28 cellular contexts compared by ENCODE assay signal in the genomic region with DNA sequence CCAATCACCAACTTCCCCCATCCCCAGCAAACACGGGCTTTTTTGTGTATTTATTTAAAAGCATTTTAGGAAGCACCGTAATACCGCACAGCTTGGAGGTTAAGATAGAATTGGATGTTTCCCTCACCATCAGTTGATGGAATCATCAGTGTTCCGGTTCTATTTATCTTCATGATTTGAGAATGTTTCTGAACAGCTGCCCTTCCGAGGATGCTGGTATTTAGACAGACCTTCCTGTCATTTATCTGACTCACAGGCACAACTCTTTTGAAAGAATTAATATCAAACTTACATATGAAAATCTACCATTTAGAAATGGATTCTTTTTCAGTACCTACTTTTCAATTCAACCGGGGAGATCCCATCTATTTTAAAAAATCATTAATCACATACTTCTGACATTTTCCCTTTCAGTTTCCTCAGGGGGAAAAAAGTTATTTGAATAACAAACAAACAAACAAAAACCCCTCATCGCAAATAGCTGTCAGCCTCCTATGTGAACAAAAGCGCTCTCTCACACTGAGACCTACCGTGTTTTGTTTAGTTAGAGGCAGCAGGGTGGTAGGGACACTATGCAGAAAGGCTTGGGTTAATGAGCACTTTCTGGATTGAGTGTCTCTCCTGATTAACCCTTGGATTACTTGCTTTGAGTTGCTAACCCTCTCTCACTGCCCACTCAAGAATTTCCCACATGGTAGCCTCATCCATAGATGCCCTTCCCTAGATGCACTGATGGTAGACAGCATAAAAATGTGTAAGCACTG.
DNase-seq lines count a peak whose midpoint lies in the region; ATAC-seq and TF ChIP-seq lines count a peak whose summit lies in the region.
"Had no signal": no experiment of that assay in that cellular context is flagged by ENCODE, and none has a peak within 500 bp of the region (broad histone marks: within the 10 kb centered on the region; RNA-seq: fewer than 3 reads in every experiment).

No MANE protein-coding gene starts in this region.

- H3K79me2 ChIP-seq in H9 (ENCODE audit: insufficient read depth, low read length) = no peaks in the 10 kb centered on the region
- H3K79me2 ChIP-seq: hepatocyte had no signal

- no peak for ATAC-seq in HG02870 (IDR thresholded peaks at IDR 0.05; ENCODE audit: unreplicated experiment)
- ATAC-seq: activated T-cell treated with anti-CD3 and anti-CD28 coated beads, Interleukin-2, amount 50 U/mL, for 4 hours; HCT116; natural killer cell had no signal

- no peak overlapping the region for H4K91ac ChIP-seq in H9 (ENCODE audit: insufficient read length, low read depth, low read length)

- no peaks in the 10 kb centered on the region; a peak in 2 of 5 replicates for H3K9me3 Mint-ChIP-seq in H9
- H3K9me3 Mint-ChIP-seq: activated T-cell treated with anti-CD3 and anti-CD28 coated beads, Interleukin-2, amount 50 U/mL, for 4 hours; CD4-positive, alpha-beta memory T cell; natural killer cell had no signal

- H3K27ac ChIP-seq in H9 (ENCODE audit: insufficient read length, low read depth, low read length) = peak overlapping the region; percentile 69
- H3K27ac ChIP-seq: cardiac muscle cell, epithelial cell of prostate, hepatocyte, thyroid gland had no signal

- no peak overlapping the region for H3K56ac ChIP-seq in H9 (ENCODE audit: insufficient read length, low read depth, low read length)

- H3K9ac ChIP-seq in H9 (ENCODE audit: extremely low read depth, insufficient read length, low read length) = no peak overlapping the region
- H3K9ac ChIP-seq in iPS-15b (ENCODE audit: low read depth, low read length) = no peak overlapping the region

- no peak overlapping the region for H2BK12ac ChIP-seq in H9 (ENCODE audit: insufficient read length, low read depth, low read length)

- peak overlapping the region; percentile 83 to 99 (median 94) for H3K27ac Mint-ChIP-seq in H9
- H3K27ac Mint-ChIP-seq: CD4-positive, alpha-beta memory T cell; natural killer cell; progenitor cell of endocrine pancreas had no signal

- peak overlapping the region; percentile 8 for H3K4me2 ChIP-seq in H9 (ENCODE audit: insufficient read depth, insufficient read length, low read length)
- H3K4me2 ChIP-seq: hepatocyte had no signal

- H3K14ac ChIP-seq in H9 (ENCODE audit: insufficient read depth, low read length) = no peak overlapping the region

- H3K27me3 Mint-ChIP-seq in H9 (ENCODE audit: low read depth) = no peaks in the 10 kb centered on the region
- H3K27me3 Mint-ChIP-seq: CD4-positive, alpha-beta memory T cell had no signal

- H2BK15ac ChIP-seq in H9 (ENCODE audit: low read depth, low read length) = no peak overlapping the region

- no peak overlapping the region for H2AK5ac ChIP-seq in H9 (ENCODE audit: insufficient read length, low read length)

- H3K23me2 ChIP-seq in H9 (ENCODE audit: insufficient read length, low read depth, low read length, poor library complexity, severe bottlenecking) = no peaks in the 10 kb centered on the region

- H4K20me1 ChIP-seq in H9 (ENCODE audit: control insufficient read depth, insufficient read depth, insufficient read length) = no peaks in the 10 kb centered on the region

- H3K36me3 Mint-ChIP-seq in H9 (ENCODE audit: insufficient read depth in 1 of 3, low read depth in 3 of 3) = peaks cover 0 to 4% (median 0%) of the 10 kb centered on the region in 3 experiments; a peak in 1 of 7 replicates
- H3K36me3 Mint-ChIP-seq: natural killer cell had no signal

- no peaks in the 10 kb centered on the region for H3K79me1 ChIP-seq in H9 (ENCODE audit: insufficient read depth, low read depth, low read length, poor library complexity, severe bottlenecking)

- no peak for TF ChIP-seq CTCF in H9 (conservative IDR thresholded peaks at IDR 0.05)

- H3K9me3 ChIP-seq in H9 (ENCODE audit: control insufficient read depth, low read depth, low read length) (no peaks in the 10 kb centered on the region), iPS-15b (ENCODE audit: control insufficient read depth, insufficient read depth, low read length) (no peaks in the 10 kb centered on the region)
- H3K9me3 ChIP-seq: thyroid gland had no signal

- H3K18ac ChIP-seq in H9 (ENCODE audit: insufficient read length, low read depth, low read length) = no peak overlapping the region

- no peaks in the 10 kb centered on the region for H3K36me3 ChIP-seq in iPS-15b (ENCODE audit: control insufficient read depth, insufficient read depth, low read length)
- H3K36me3 ChIP-seq: cardiac muscle cell, thyroid gland had no signal

- H3K23ac ChIP-seq in H9 (ENCODE audit: insufficient read length, low read depth, low read length) = no peak overlapping the region

- no CpG with 5 or more reads among the region's 9 CpGs for WGBS in H9 (ENCODE audit: extremely low coverage, insufficient read length, low lambda C conversion rate)

- H3K27me3 ChIP-seq in H9 (ENCODE audit: insufficient read depth, low read length) (no peaks in the 10 kb centered on the region), iPS-15b (ENCODE audit: control insufficient read depth, insufficient read depth, low read length) (peaks cover 18% of the 10 kb centered on the region)
- H3K27me3 ChIP-seq: cardiac muscle cell, thyroid gland had no signal

- H3K4ac ChIP-seq in H9 (ENCODE audit: low read depth, low read length) = no peak overlapping the region

- H3K4me1 ChIP-seq in H9 (ENCODE audit: insufficient read depth, low read length) (peaks cover 34% of the 10 kb centered on the region), iPS-15b (ENCODE audit: control insufficient read depth, insufficient read depth, low read length) (peaks cover 71% of the 10 kb centered on the region)

- no peak overlapping the region for H4K5ac ChIP-seq in H9 (ENCODE audit: insufficient read length, low read depth, low read length)

- no peak overlapping the region for H2BK120ac ChIP-seq in H9 (ENCODE audit: low read depth, low read length, poor library complexity, severe bottlenecking)

- H4K8ac ChIP-seq in H9 (replicated peaks; ENCODE audit: insufficient read length, low read depth, low read length) = no peak overlapping the region

- H3T11ph ChIP-seq in H9 (ENCODE audit: low read length) = no peak overlapping the region

- H3K4me3 ChIP-seq in iPS-15b (ENCODE audit: low read depth, low read length) = peak overlapping the region; percentile 3
- H3K4me3 ChIP-seq: cardiac muscle cell, hepatocyte, thyroid gland had no signal

- peaks cover 87% of the 10 kb centered on the region in 2 experiments for H3K4me1 Mint-ChIP-seq in H9
- H3K4me1 Mint-ChIP-seq: natural killer cell had no signal

- H2AFZ ChIP-seq in H9 (ENCODE audit: low read length) = no peak overlapping the region
- H2AFZ ChIP-seq: hepatocyte had no signal

- H3K4me3 Mint-ChIP-seq in H9 = peak overlapping the region; percentile 35 to 63
- H3K4me3 Mint-ChIP-seq: activated T-cell treated with anti-CD3 and anti-CD28 coated beads, Interleukin-2, amount 50 U/mL, for 4 hours; CD4-positive, alpha-beta memory T cell; natural killer cell had no signal

- no peak overlapping the region for H2BK5ac ChIP-seq in H9 (ENCODE audit: insufficient read length, low read length)

- DNase-seq in H9 (no peak), NCI-H146 treated with DMSO at 0.1 percent for 48 hours (lab: John Stamatoyannopoulos, UW; ENCODE audit: unreplicated experiment) (peak; percentile 44), retina (peak; percentile 21), iPS-NIHi11 (ENCODE audit: low spot score) (no peak), LoVo (ENCODE audit: low spot score) (no peak)
- DNase-seq: activated CD4-positive, CD25-positive, alpha-beta regulatory T cell treated with anti-CD3 and anti-CD28 coated beads, Interleukin-2, amount 50 U/mL, for 72 hours; activated naive CD4-positive, alpha-beta T cell treated with Interleukin-2 at 50 U/mL for 16 hours; activated T-cell treated with anti-CD3 and anti-CD28 coated beads, Interleukin-2, amount 50 U/mL, for 4 hours; amniotic stem cell; CD4-positive, alpha-beta memory T cell; dermis blood vessel endothelial cell; foreskin fibroblast; mammary epithelial cell; natural killer cell; NCI-H1694 treated with DMSO at 0.1 percent for 48 hours; NCI-H446 treated with DMSO at 0.1 percent for 48 hours; RPMI8226; stimulated activated CD4-positive, alpha-beta T cell treated with anti-CD3 and anti-CD28 coated beads, Interleukin-2, amount 100 ng/mL, for 48 hours; stimulated activated naive CD4-positive, alpha-beta T cell treated with Interleukin-2 at 50 U/mL for 16 hours; T-helper 9 cell had no signal

- H2BK20ac ChIP-seq in H9 (ENCODE audit: low read depth, low read length, poor library complexity, severe bottlenecking) = no peak overlapping the region

Comparison
In these comparisons a context has a peak if more than half of its experiments do, and no peak if none do; other contexts are left out.
1. DNase-seq: peak in NCI-H146 treated with DMSO at 0.1 percent for 48 hours (single experiment) and retina (single experiment); none in H9 (single experiment), iPS-NIHi11 (single experiment) and LoVo (single experiment).